In the genomic region with DNA sequence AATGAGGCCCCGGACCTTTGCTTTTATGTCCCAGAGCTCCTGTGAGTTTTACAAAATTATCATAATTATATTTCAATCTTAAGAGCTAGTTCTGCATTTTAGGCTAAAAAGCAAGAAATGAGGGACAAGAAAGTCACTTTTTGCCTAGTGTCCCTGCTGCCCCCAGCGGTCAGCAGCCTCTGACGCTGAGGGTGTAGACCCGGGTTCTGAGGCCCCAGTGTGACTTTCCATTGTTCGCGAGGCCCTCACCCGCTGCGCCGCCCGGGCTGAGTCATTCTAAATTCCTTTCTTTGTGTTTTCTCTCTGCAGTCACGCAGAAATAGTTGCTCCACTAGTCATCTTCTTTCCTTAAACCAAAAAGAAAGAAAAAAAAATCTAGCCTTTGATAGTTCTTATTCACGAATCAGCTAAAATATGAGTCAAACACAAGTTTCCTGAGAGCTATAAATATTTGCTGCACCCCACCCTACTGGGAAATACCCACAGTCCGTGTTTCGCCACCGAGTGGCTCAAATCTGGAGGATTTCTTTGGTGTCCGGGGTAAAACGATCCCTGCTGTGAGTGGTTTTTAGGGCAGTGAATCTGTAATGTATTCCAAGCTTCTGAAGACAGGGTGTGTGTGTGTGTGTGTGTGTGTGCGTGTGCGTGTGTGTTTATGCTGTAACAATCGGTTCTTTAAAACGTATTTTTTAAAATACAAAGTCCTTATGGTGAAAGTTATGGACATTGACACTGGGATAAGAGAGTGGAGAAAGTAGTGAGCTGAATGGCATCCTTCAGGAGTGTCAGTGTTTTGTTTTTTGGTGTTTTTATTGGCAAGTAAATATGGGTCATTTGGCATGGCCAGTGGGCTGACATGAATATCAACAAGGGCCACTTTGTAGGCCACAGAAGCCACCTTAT, we compare ENCODE assay signal across 1 cellular context.
TF ChIP-seq lines count a peak whose summit lies in the region.

No MANE protein-coding gene starts in this region.

TF ChIP-seq in GM12878, 131 proteins besides CTCF, POLR2A, EP300 and RAD21 (continued from another document):
- peak; percentile 83 for TF ChIP-seq ZSCAN29 (IDR thresholded peaks at IDR 0.05)
- TF ChIP-seq RUNX3 (IDR thresholded peaks at IDR 0.05; ENCODE audit: low read length): peak; percentile 76
- peak; percentile 56; the same call in 1 of the 2 replicates for TF ChIP-seq CREM (IDR thresholded peaks at IDR 0.05; ENCODE audit: low read depth)
- peak; percentile 54; the same call in 1 of the 2 replicates for TF ChIP-seq ZNF207 (IDR thresholded peaks at IDR 0.05; ENCODE audit: borderline replicate concordance)
- no peak for TF ChIP-seq FOXK2 (IDR thresholded peaks at IDR 0.05)
- no peak for TF ChIP-seq SREBF2 (IDR thresholded peaks at IDR 0.05; ENCODE audit: low read length)
- TF ChIP-seq, protein P1, sequence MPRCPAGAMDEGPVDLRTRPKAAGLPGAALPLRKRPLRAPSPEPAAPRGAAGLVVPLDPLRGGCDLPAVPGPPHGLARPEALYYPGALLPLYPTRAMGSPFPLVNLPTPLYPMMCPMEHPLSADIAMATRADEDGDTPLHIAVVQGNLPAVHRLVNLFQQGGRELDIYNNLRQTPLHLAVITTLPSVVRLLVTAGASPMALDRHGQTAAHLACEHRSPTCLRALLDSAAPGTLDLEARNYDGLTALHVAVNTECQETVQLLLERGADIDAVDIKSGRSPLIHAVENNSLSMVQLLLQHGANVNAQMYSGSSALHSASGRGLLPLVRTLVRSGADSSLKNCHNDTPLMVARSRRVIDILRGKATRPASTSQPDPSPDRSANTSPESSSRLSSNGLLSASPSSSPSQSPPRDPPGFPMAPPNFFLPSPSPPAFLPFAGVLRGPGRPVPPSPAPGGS (IDR thresholded peaks at IDR 0.05; ENCODE audit: borderline replicate concordance, insufficient read depth, low read depth, low read length, poor library complexity, severe bottlenecking): no peak
- peak; percentile 5 to 55; a peak in 1 of 4 replicates for TF ChIP-seq BHLHE40 (IDR thresholded peaks at IDR 0.05; ENCODE audit: borderline replicate concordance in 1 of 2, low read depth in 2 of 2, low read length in 1 of 2)
- peak; percentile 40 for TF ChIP-seq KLF5 (IDR thresholded peaks at IDR 0.05; ENCODE audit: partially characterized antibody)
- TF ChIP-seq TCF12 (IDR thresholded peaks at IDR 0.05; ENCODE audit: low read depth, low read length): 0 out of 2 replicates have a peak, but pooled peaks have one; percentile 11
- TF ChIP-seq DPF2 (IDR thresholded peaks at IDR 0.05): 0 out of 2 replicates have a peak, but pooled peaks have one; percentile 74
- no peak for TF ChIP-seq ZNF274 (IDR thresholded peaks at IDR 0.05; ENCODE audit: insufficient read depth, insufficient read length)
- peak; percentile 12; the same call in 1 of the 2 replicates for TF ChIP-seq PAX5 (IDR thresholded peaks at IDR 0.05; ENCODE audit: borderline replicate concordance, low read depth, low read length)
- peak; percentile 92 for TF ChIP-seq NFIC (IDR thresholded peaks at IDR 0.05; ENCODE audit: low read depth, low read length)
- peak; percentile 87 for TF ChIP-seq PML (IDR thresholded peaks at IDR 0.05; ENCODE audit: low read length)
- peak; percentile 62; the same call in 1 of the 2 replicates for TF ChIP-seq EED (IDR thresholded peaks at IDR 0.05; ENCODE audit: low read depth)
- TF ChIP-seq RELA (IDR thresholded peaks at IDR 0.05; ENCODE audit: borderline replicate concordance, partially characterized antibody): no peak
- 0 out of 3 replicates have a peak, but pooled peaks have one; percentile 32 for TF ChIP-seq POU2F2 (IDR thresholded peaks at IDR 0.05; ENCODE audit: borderline replicate concordance, low read depth, low read length)
- TF ChIP-seq FOXM1 (IDR thresholded peaks at IDR 0.05; ENCODE audit: low read depth, low read length): peak; percentile 93
- 0 out of 2 replicates have a peak, but pooled peaks have one; percentile 72 for TF ChIP-seq ASH2L (IDR thresholded peaks at IDR 0.05; ENCODE audit: borderline replicate concordance, low read depth)
- TF ChIP-seq MTA3 (IDR thresholded peaks at IDR 0.05; ENCODE audit: borderline replicate concordance, low read length): no peak; the same call in 1 of the 2 replicates
- TF ChIP-seq TCF7 (IDR thresholded peaks at IDR 0.05; ENCODE audit: borderline replicate concordance): no peak
- TF ChIP-seq CBX5 (IDR thresholded peaks at IDR 0.05; ENCODE audit: low read depth): peak; percentile 88
- TF ChIP-seq, protein P2, sequence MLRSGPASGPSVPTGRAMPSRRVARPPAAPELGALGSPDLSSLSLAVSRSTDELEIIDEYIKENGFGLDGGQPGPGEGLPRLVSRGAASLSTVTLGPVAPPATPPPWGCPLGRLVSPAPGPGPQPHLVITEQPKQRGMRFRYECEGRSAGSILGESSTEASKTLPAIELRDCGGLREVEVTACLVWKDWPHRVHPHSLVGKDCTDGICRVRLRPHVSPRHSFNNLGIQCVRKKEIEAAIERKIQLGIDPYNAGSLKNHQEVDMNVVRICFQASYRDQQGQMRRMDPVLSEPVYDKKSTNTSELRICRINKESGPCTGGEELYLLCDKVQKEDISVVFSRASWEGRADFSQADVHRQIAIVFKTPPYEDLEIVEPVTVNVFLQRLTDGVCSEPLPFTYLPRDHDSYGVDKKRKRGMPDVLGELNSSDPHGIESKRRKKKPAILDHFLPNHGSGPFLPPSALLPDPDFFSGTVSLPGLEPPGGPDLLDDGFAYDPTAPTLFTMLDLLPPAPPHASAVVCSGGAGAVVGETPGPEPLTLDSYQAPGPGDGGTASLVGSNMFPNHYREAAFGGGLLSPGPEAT (IDR thresholded peaks at IDR 0.05; ENCODE audit: low read depth): peak; percentile 79
- peak; percentile 50 for TF ChIP-seq ATF7 (IDR thresholded peaks at IDR 0.05; ENCODE audit: low read depth)
- TF ChIP-seq MEF2B (IDR thresholded peaks at IDR 0.05; ENCODE audit: partially characterized antibody, poor library complexity, severe bottlenecking): peak; percentile 68
- TF ChIP-seq GABPA (IDR thresholded peaks at IDR 0.05; ENCODE audit: low read depth): 0 out of 2 replicates have a peak, but pooled peaks have one; percentile 36
- peak; percentile 44 for TF ChIP-seq CREB1 (IDR thresholded peaks at IDR 0.05; ENCODE audit: low read depth)
